In genomic region chr2:127482031-127482430, GRCh38 we compare ENCODE assay signal across 18 cellular contexts. TPM values are rescaled to one million over a fixed set of nuclear protein-coding genes. Genes with fewer than 3 reads are reported as not detected.
DNase-seq lines count a peak whose midpoint lies in the region; ATAC-seq and TF ChIP-seq lines count a peak whose summit lies in the region.
"Had no signal": no experiment of that assay in that cellular context is flagged by ENCODE, and none has a peak within 500 bp of the region (broad histone marks: within the 10 kb centered on the region; RNA-seq: fewer than 3 reads in every experiment).

No MANE protein-coding gene starts in this region.

- no peaks in the 10 kb centered on the region for H3K79me1 ChIP-seq in H9 (ENCODE audit: insufficient read depth, low read depth, low read length, poor library complexity, severe bottlenecking)

- H3K79me2 ChIP-seq in H9 (ENCODE audit: insufficient read depth, low read length) = no peaks in the 10 kb centered on the region

- H4K8ac ChIP-seq in H9 (replicated peaks; ENCODE audit: insufficient read length, low read depth, low read length) = no peak overlapping the region

- H3K36me3 ChIP-seq in cardiac muscle cell = peaks cover 40% of the 10 kb centered on the region
- peaks cover 67% of the 10 kb centered on the region for H3K36me3 ChIP-seq in left ventricle myocardium inferior

- no peaks in the 10 kb centered on the region for H3K27me3 Mint-ChIP-seq in H9 (ENCODE audit: low read depth)
- no peaks in the 10 kb centered on the region for H3K27me3 Mint-ChIP-seq in activated naive CD8-positive, alpha-beta T cell treated with anti-CD3 and anti-CD28 coated beads, Interleukin-2, amount 50 U/mL, for 24 hours
- no peaks in the 10 kb centered on the region for H3K27me3 Mint-ChIP-seq in stimulated activated naive B cell treated with anti-CD40 and anti-IgM and Interleukin-4, amounts not matched to agents 10 μg/mL and 1 μg/mL and 100 μg/mL, for 72 hours

- H3K36me3 Mint-ChIP-seq in H9 (ENCODE audit: insufficient read depth in 1 of 3, low read depth in 3 of 3) = peaks cover 35 to 61% (median 57%) of the 10 kb centered on the region in 3 experiments; a peak in 6 of 7 replicates
- H3K36me3 Mint-ChIP-seq in activated naive CD8-positive, alpha-beta T cell treated with anti-CD3 and anti-CD28 coated beads, Interleukin-2, amount 50 U/mL, for 24 hours (ENCODE audit: low read depth) = peaks cover 33% of the 10 kb centered on the region
- H3K36me3 Mint-ChIP-seq in stimulated activated naive B cell treated with anti-CD40 and anti-IgM and Interleukin-4, amounts not matched to agents 10 μg/mL and 1 μg/mL and 100 μg/mL, for 72 hours = peaks cover 22 to 52% of the 10 kb centered on the region in 2 donors

- no peak overlapping the region for H2BK15ac ChIP-seq in H9 (ENCODE audit: low read depth, low read length)

- no peak overlapping the region for H3K18ac ChIP-seq in H9 (ENCODE audit: insufficient read length, low read depth, low read length)

- H3K4ac ChIP-seq in H9 (ENCODE audit: low read depth, low read length) = no peak overlapping the region

- no peak overlapping the region for H2BK20ac ChIP-seq in H9 (ENCODE audit: low read depth, low read length, poor library complexity, severe bottlenecking)

- peak overlapping the region; percentile 11 for H3K27ac ChIP-seq in cardiac muscle cell
- H3K27ac ChIP-seq in left ventricle myocardium inferior (replicated peaks) = no peak overlapping the region
- H3K27ac ChIP-seq in H9 (ENCODE audit: insufficient read length, low read depth, low read length) = no peak overlapping the region
- H3K27ac ChIP-seq: SJCRH30 had no signal

- H4K5ac ChIP-seq in H9 (ENCODE audit: insufficient read length, low read depth, low read length) = no peak overlapping the region

- H3K9ac ChIP-seq in H9 (ENCODE audit: extremely low read depth, insufficient read length, low read length) = no peak overlapping the region

- H3K4me1 ChIP-seq in cardiac muscle cell (ENCODE audit: low read depth) (peaks cover 21% of the 10 kb centered on the region), left ventricle myocardium inferior (no peaks in the 10 kb centered on the region), H9 (ENCODE audit: insufficient read depth, low read length) (peaks cover 8% of the 10 kb centered on the region)
- H3K4me1 ChIP-seq: BE2C, SJCRH30 had no signal

- H4K20me1 ChIP-seq in H9 (ENCODE audit: control insufficient read depth, insufficient read depth, insufficient read length) = no peaks in the 10 kb centered on the region

- peak overlapping the region; percentile 52 to 78 (median 72); a peak in 5 of 7 replicates for H3K27ac Mint-ChIP-seq in H9
- peak overlapping the region; percentile 71 for H3K27ac Mint-ChIP-seq in activated naive CD8-positive, alpha-beta T cell treated with anti-CD3 and anti-CD28 coated beads, Interleukin-2, amount 50 U/mL, for 24 hours
- peak overlapping the region; percentile 25 for H3K27ac Mint-ChIP-seq in stimulated activated naive B cell treated with anti-CD40 and anti-IgM and Interleukin-4, amounts not matched to agents 10 μg/mL and 1 μg/mL and 100 μg/mL, for 72 hours

- TF ChIP-seq CTCF in cardiac muscle cell (IDR thresholded peaks at IDR 0.05; ENCODE audit: low read depth, low read length) (no peak), left ventricle myocardium inferior (IDR thresholded peaks at IDR 0.05; ENCODE audit: borderline replicate concordance) (no peak), H9 (conservative IDR thresholded peaks at IDR 0.05) (no peak)

- no CpG with 5 or more reads among the region's 2 CpGs for WGBS in H9 (ENCODE audit: extremely low coverage, insufficient read length, low lambda C conversion rate)

- no peak overlapping the region for H3K56ac ChIP-seq in H9 (ENCODE audit: insufficient read length, low read depth, low read length)

- no peak overlapping the region for H2BK120ac ChIP-seq in H9 (ENCODE audit: low read depth, low read length, poor library complexity, severe bottlenecking)

- H3K27me3 ChIP-seq in cardiac muscle cell (no peaks in the 10 kb centered on the region), left ventricle myocardium inferior (ENCODE audit: low read depth) (no peaks in the 10 kb centered on the region), H9 (ENCODE audit: insufficient read depth, low read length) (no peaks in the 10 kb centered on the region)
- H3K27me3 ChIP-seq: BE2C, MG63, SJCRH30 had no signal

- no peak overlapping the region for H2AFZ ChIP-seq in H9 (ENCODE audit: low read length)

- no peak overlapping the region for H3K14ac ChIP-seq in H9 (ENCODE audit: insufficient read depth, low read length)

- H3K9me3 Mint-ChIP-seq in H9 = no peaks in the 10 kb centered on the region
- H3K9me3 Mint-ChIP-seq in activated naive CD8-positive, alpha-beta T cell treated with anti-CD3 and anti-CD28 coated beads, Interleukin-2, amount 50 U/mL, for 24 hours = no peaks in the 10 kb centered on the region
- no peaks in the 10 kb centered on the region for H3K9me3 Mint-ChIP-seq in stimulated activated naive B cell treated with anti-CD40 and anti-IgM and Interleukin-4, amounts not matched to agents 10 μg/mL and 1 μg/mL and 100 μg/mL, for 72 hours

- no peak for ATAC-seq in activated naive CD8-positive, alpha-beta T cell treated with anti-CD3 and anti-CD28 coated beads, Interleukin-2, amount 50 U/mL, for 24 hours
- ATAC-seq in stimulated activated naive B cell treated with anti-CD40 and anti-IgM and Interleukin-4, amounts not matched to agents 10 μg/mL and 1 μg/mL and 100 μg/mL, for 72 hours (replicated peaks) = no peak
- no peak for ATAC-seq in HG03108 (IDR thresholded peaks at IDR 0.05; ENCODE audit: unreplicated experiment)
- ATAC-seq: HepG2, K562 had no signal

- DNase-seq in cardiac muscle cell (ENCODE audit: low read depth in 1 of 2, low spot score in 1 of 2) (no peak), left ventricle myocardium inferior (no peak), H9 (no peak), HT-29 (ENCODE audit: low spot score) (no peak)
- no peak for DNase-seq in activated naive CD8-positive, alpha-beta T cell treated with anti-CD3 and anti-CD28 coated beads, Interleukin-2, amount 50 U/mL, for 24 hours
- DNase-seq in stimulated activated naive B cell treated with anti-CD40 and anti-IgM and Interleukin-4, amounts not matched to agents 10 μg/mL and 1 μg/mL and 100 μg/mL, for 72 hours = no peak
- DNase-seq: BE2C, DND-41, MG63, NCI-H1417, NCI-H187, NCI-H446 treated with DMSO at 0.1 percent for 48 hours, NCI-H526 treated with DMSO at 0.1 percent for 48 hours, OCI-M1, SJCRH30 had no signal

- H3K9me3 ChIP-seq in cardiac muscle cell (ENCODE audit: low read depth) (no peaks in the 10 kb centered on the region), left ventricle myocardium inferior (replicated peaks) (no peaks in the 10 kb centered on the region), H9 (ENCODE audit: control insufficient read depth, low read depth, low read length) (no peaks in the 10 kb centered on the region)
- H3K9me3 ChIP-seq: BE2C, MG63, SJCRH30 had no signal

- no peak overlapping the region for H3T11ph ChIP-seq in H9 (ENCODE audit: low read length)

- no peak overlapping the region for H3K4me3 ChIP-seq in cardiac muscle cell
- no peak overlapping the region for H3K4me3 ChIP-seq in left ventricle myocardium inferior
- H3K4me3 ChIP-seq: K562, MG63, SJCRH30 had no signal

- peaks cover 32% of the 10 kb centered on the region in 2 experiments for H3K4me1 Mint-ChIP-seq in H9
- H3K4me1 Mint-ChIP-seq in activated naive CD8-positive, alpha-beta T cell treated with anti-CD3 and anti-CD28 coated beads, Interleukin-2, amount 50 U/mL, for 24 hours = peaks cover 22% of the 10 kb centered on the region
- H3K4me1 Mint-ChIP-seq in stimulated activated naive B cell treated with anti-CD40 and anti-IgM and Interleukin-4, amounts not matched to agents 10 μg/mL and 1 μg/mL and 100 μg/mL, for 72 hours = peaks cover 8 to 14% of the 10 kb centered on the region in 2 donors

- no peak overlapping the region for H2AK5ac ChIP-seq in H9 (ENCODE audit: insufficient read length, low read length)

- no peak overlapping the region for H2BK5ac ChIP-seq in H9 (ENCODE audit: insufficient read length, low read length)

- no peak overlapping the region for H4K91ac ChIP-seq in H9 (ENCODE audit: insufficient read length, low read depth, low read length)

- no peak overlapping the region for H3K23ac ChIP-seq in H9 (ENCODE audit: insufficient read length, low read depth, low read length)

- no peak overlapping the region for H3K4me3 Mint-ChIP-seq in H9
- H3K4me3 Mint-ChIP-seq in activated naive CD8-positive, alpha-beta T cell treated with anti-CD3 and anti-CD28 coated beads, Interleukin-2, amount 50 U/mL, for 24 hours = no peak overlapping the region
- H3K4me3 Mint-ChIP-seq in stimulated activated naive B cell treated with anti-CD40 and anti-IgM and Interleukin-4, amounts not matched to agents 10 μg/mL and 1 μg/mL and 100 μg/mL, for 72 hours = no peak overlapping the region

- intact Hi-C loops in left ventricle myocardium inferior (cut with micrococcal nuclease) = no loop called here

- H3K4me2 ChIP-seq in H9 (ENCODE audit: insufficient read depth, insufficient read length, low read length) = no peak overlapping the region

- no peak overlapping the region for H2BK12ac ChIP-seq in H9 (ENCODE audit: insufficient read length, low read depth, low read length)

- no peaks in the 10 kb centered on the region for H3K23me2 ChIP-seq in H9 (ENCODE audit: insufficient read length, low read depth, low read length, poor library complexity, severe bottlenecking)

RNA-seq across cellular contexts. Expression of gene IWS1, which starts 44.3 kb away (rescaled TPM):
- total RNA-seq in cardiac muscle cell (47.2 and 55.6 TPM in 2 replicates), left ventricle myocardium inferior (59.8 TPM), H9 (2021) (61.0 and 66.2 TPM in 2 replicates)
- 52.4 and 53.8 TPM in 2 replicates for polyA plus RNA-seq in cardiac muscle cell
- total RNA-seq in HT-29 (2014; rRNA removed; shearing (Covaris generic)) = 34.8 and 43.1 TPM in 2 replicates

RNA-seq across cellular contexts. Expression of gene MYO7B, which starts 53.5 kb away (rescaled TPM):
- total RNA-seq in cardiac muscle cell (0.06 TPM in 1 of 2 replicates, not detected in the other), left ventricle myocardium inferior (0.44 TPM), H9 (2021) (not detected in 2 replicates)
- 0.12 TPM in 1 of 2 replicates, not detected in the other for polyA plus RNA-seq in cardiac muscle cell
- total RNA-seq in HT-29 (2014; rRNA removed; shearing (Covaris generic)) = 4.8 and 5.4 TPM in 2 replicates
- total RNA-seq: HepG2, K562 had no signal
- polyA plus RNA-seq: HepG2 had no signal
